In the genomic region with DNA sequence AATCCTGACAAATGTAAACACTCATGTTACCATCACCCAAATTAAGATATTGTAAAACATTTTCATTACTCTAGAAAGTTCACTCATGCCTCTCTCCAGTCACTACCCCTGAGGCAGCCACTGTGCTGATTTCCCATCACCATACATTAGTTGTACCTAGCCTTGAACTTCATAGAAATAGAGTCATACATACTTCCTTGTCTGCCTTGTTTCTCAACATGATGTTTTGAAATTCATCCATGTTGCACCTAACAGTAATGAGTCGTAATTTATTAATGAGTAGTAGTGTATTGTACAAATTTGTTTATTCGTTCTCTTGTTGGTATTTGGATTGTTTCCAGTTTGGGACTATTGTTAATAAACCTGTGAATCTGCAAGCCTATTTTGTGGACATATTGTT, we compare ENCODE assay signal across 16 cellular contexts. TPM values are rescaled to one million over a fixed set of nuclear protein-coding genes. Genes with fewer than 3 reads are reported as not detected.
DNase-seq lines count a peak whose midpoint lies in the region; ATAC-seq and TF ChIP-seq lines count a peak whose summit lies in the region.
"Had no signal": no experiment of that assay in that cellular context is flagged by ENCODE, and none has a peak within 500 bp of the region (broad histone marks: within the 10 kb centered on the region; RNA-seq: fewer than 3 reads in every experiment).

No MANE protein-coding gene starts in this region.

- H3K27ac ChIP-seq in HEK293 (ENCODE audit: extremely low read depth, low read depth, low read length): no peak overlapping the region
- H3K27ac ChIP-seq: A549, BLaER1, GM23248 had no signal

- intact Hi-C loops in activated B cell treated with CpG ODN at 0.5 μM for 24 hours (cut with micrococcal nuclease): no loop called here

- peaks cover 7% of the 10 kb centered on the region for H3K9me3 Mint-ChIP-seq in activated B cell treated with CpG ODN at 0.5 μM for 24 hours

- POLR2A ChIA-PET in HEK293 (lab: Yijun Ruan, JAX): no interaction called here
- POLR2A ChIA-PET in activated B cell treated with CpG ODN at 0.5 μM for 24 hours (lab: Charles Lee): no interaction called here

- H3K36me3 ChIP-seq in HEK293 (ENCODE audit: control insufficient read depth in 2 of 2, insufficient read depth in 1 of 2, low read length in 2 of 2): no peaks in the 10 kb centered on the region; a peak in 1 of 3 replicates

- TF ChIP-seq CTCF in HEK293 (tag by site-specific recombination; IDR thresholded peaks at IDR 0.05): no peak
- TF ChIP-seq CTCF in activated B cell treated with CpG ODN at 0.5 μM for 24 hours (IDR thresholded peaks at IDR 0.05): no peak

- peaks cover 28% of the 10 kb centered on the region for H3K36me3 Mint-ChIP-seq in activated B cell treated with CpG ODN at 0.5 μM for 24 hours (ENCODE audit: low read depth)

- CTCF ChIA-PET in HEK293 (lab: Yijun Ruan, JAX): no interaction called here
- CTCF ChIA-PET in activated B cell treated with CpG ODN at 0.5 μM for 24 hours (lab: Charles Lee): no interaction called here

- H3K4me3 Mint-ChIP-seq in activated B cell treated with CpG ODN at 0.5 μM for 24 hours: no peak overlapping the region
- H3K4me3 Mint-ChIP-seq: CD4-positive, CD25-positive, alpha-beta regulatory T cell; IgD-negative memory B cell had no signal

- H3K9me3 ChIP-seq in HEK293 (ENCODE audit: control insufficient read depth, insufficient read depth, low read depth, low read length): no peaks in the 10 kb centered on the region
- H3K9me3 ChIP-seq: A549 had no signal

- peak overlapping the region; percentile 8 for H3K27ac Mint-ChIP-seq in activated B cell treated with CpG ODN at 0.5 μM for 24 hours

- ATAC-seq in activated B cell treated with CpG ODN at 0.5 μM for 24 hours (ENCODE audit: low read depth): no peak
- peak; percentile 73 for ATAC-seq in esophagus mucosa
- ATAC-seq: A549, GM12878 had no signal

- DNase-seq in activated B cell treated with CpG ODN at 0.5 μM for 24 hours (no peak), GDM1 (lab: John Stamatoyannopoulos, UW) (no peak), AG20443 (ENCODE audit: low spot score) (no peak), NCI-H524 treated with DMSO at 0.1 percent for 48 hours (lab: John Stamatoyannopoulos, UW) (no peak)
- DNase-seq: AML-193; Calu3; CD4-positive, CD25-positive, alpha-beta regulatory T cell; DMS 273 treated with DMSO at 0.1 percent for 48 hours; GM23248; H7 had no signal

- no peak overlapping the region for H3K4me3 ChIP-seq in HEK293 (ENCODE audit: low read depth, low read length)
- H3K4me3 ChIP-seq: A549, BLaER1, GM12878, GM23248 had no signal

- no peaks in the 10 kb centered on the region for H3K4me1 ChIP-seq in HEK293 (ENCODE audit: control insufficient read depth, insufficient read depth, low read length)
- H3K4me1 ChIP-seq: A549, BLaER1 had no signal

- no peaks in the 10 kb centered on the region for H3K4me1 Mint-ChIP-seq in activated B cell treated with CpG ODN at 0.5 μM for 24 hours
- H3K4me1 Mint-ChIP-seq: IgD-negative memory B cell had no signal

- H3K27me3 Mint-ChIP-seq in activated B cell treated with CpG ODN at 0.5 μM for 24 hours: no peaks in the 10 kb centered on the region
- H3K27me3 Mint-ChIP-seq: CD4-positive, CD25-positive, alpha-beta regulatory T cell; IgD-negative memory B cell had no signal

TF ChIP-seq in HEK293, 187 proteins besides CTCF, POLR2A, EP300 and RAD21:
- TF ChIP-seq ZNF133 (tag by site-specific recombination; IDR thresholded peaks at IDR 0.05): peak; percentile 79
- no peak for TF ChIP-seq ZNF658 (tag by site-specific recombination; IDR thresholded peaks at IDR 0.05)
- no peak for TF ChIP-seq KLF10 (tag by site-specific recombination; IDR thresholded peaks at IDR 0.05)
- no peak for TF ChIP-seq ZFP3 (tag by site-specific recombination; IDR thresholded peaks at IDR 0.05; ENCODE audit: low read depth)

RNA-seq across cellular contexts. Expression of gene TWSG1, which starts 49.0 kb away (rescaled TPM):
- total RNA-seq in activated B cell treated with CpG ODN at 0.5 μM for 24 hours: 4.1 and 4.8 TPM in 2 replicates
- 15.9 TPM for total RNA-seq in esophagus mucosa
